Comparison of ENCODE assay signal across 30 cellular contexts in the genomic region with DNA sequence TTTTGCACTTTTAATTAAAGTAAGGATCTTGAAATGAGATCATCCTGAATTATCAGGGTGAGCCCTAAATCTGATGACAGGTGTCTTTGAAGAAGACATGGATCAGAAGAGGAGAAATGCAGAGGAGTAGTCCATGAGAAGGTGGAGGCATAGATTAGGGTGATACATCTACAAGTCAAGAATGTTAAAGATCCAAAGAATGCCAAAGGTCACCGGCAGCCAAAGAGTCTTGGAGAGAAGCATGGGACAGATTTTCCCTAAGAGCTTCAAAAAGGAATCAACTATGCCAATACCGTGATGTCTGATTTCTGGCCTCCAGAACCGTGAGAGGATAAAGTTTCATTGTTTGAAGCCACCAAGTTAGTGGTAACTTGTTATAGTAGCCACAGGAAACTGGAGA. TPM values are rescaled to one million over a fixed set of nuclear protein-coding genes. Genes with fewer than 3 reads are reported as not detected.
"Had no signal": no experiment of that assay in that cellular context is flagged by ENCODE, and none has a peak within 500 bp of the region (broad histone marks: within the 10 kb centered on the region; RNA-seq: fewer than 3 reads in every experiment).

No MANE protein-coding gene starts in this region.

- ATAC-seq: effector memory CD8-positive, alpha-beta T cell; heart right ventricle; left lobe of liver; naive thymus-derived CD4-positive, alpha-beta T cell; psoas muscle; right cardiac atrium; stimulated activated naive B cell treated with anti-CD40 and anti-IgM and Interleukin-4, amounts not matched to agents 10 μg/mL and 1 μg/mL and 100 μg/mL, for 72 hours had no signal

- H3K27me3 ChIP-seq: esophagus squamous epithelium, heart right ventricle, tibial nerve, upper lobe of left lung had no signal

- H3K36me3 ChIP-seq: esophagus squamous epithelium, heart right ventricle, thoracic aorta, tibial nerve, upper lobe of left lung had no signal

- H3K4me3 ChIP-seq: coronary artery, esophagus squamous epithelium, heart right ventricle, lung, psoas muscle, thoracic aorta, tibial nerve, upper lobe of left lung had no signal

- DNase-seq: effector memory CD8-positive, alpha-beta T cell; erythroblast; esophagus squamous epithelium; foreskin melanocyte; glutamatergic neuron; heart right ventricle; hypothalamus; kidney; mesenchymal stem cell; midbrain; naive thymus-derived CD4-positive, alpha-beta T cell; nucleus accumbens; posterior cingulate gyrus; psoas muscle; right cardiac atrium; small intestine; stimulated activated CD4-positive, alpha-beta T cell treated with anti-CD3 and anti-CD28 coated beads, Interleukin-15, amount 100 ng/mL, for 24 hours; stimulated activated CD4-positive, alpha-beta T cell treated with anti-CD3 and anti-CD28 coated beads, Interleukin-2, amount 100 ng/mL, for 48 hours; stimulated activated naive B cell treated with anti-CD40 and anti-IgM and Interleukin-4, amounts not matched to agents 10 μg/mL and 1 μg/mL and 100 μg/mL, for 72 hours; upper lobe of left lung had no signal

- H3K4me1 ChIP-seq: esophagus squamous epithelium, heart right ventricle, psoas muscle, tibial nerve, upper lobe of left lung had no signal

- H3K4me1 Mint-ChIP-seq: stimulated activated naive B cell treated with anti-CD40 and anti-IgM and Interleukin-4, amounts not matched to agents 10 μg/mL and 1 μg/mL and 100 μg/mL, for 72 hours had no signal

- H3K9me3 Mint-ChIP-seq: stimulated activated naive B cell treated with anti-CD40 and anti-IgM and Interleukin-4, amounts not matched to agents 10 μg/mL and 1 μg/mL and 100 μg/mL, for 72 hours had no signal

- H3K27ac ChIP-seq: coronary artery, esophagus squamous epithelium, heart right ventricle, psoas muscle, thoracic aorta, tibial nerve, upper lobe of left lung had no signal

- H3K27me3 Mint-ChIP-seq: effector memory CD8-positive, alpha-beta T cell; naive thymus-derived CD4-positive, alpha-beta T cell; stimulated activated naive B cell treated with anti-CD40 and anti-IgM and Interleukin-4, amounts not matched to agents 10 μg/mL and 1 μg/mL and 100 μg/mL, for 72 hours; stimulated activated naive CD8-positive, alpha-beta T cell treated with anti-CD3 and anti-CD28 coated beads, Interleukin-15, Interleukin-2, amounts not matched to agents 100 ng/mL and 50 ng/mL, for 24 hours had no signal

- H3K4me3 Mint-ChIP-seq: effector memory CD8-positive, alpha-beta T cell; naive thymus-derived CD4-positive, alpha-beta T cell; nephron; stimulated activated naive B cell treated with anti-CD40 and anti-IgM and Interleukin-4, amounts not matched to agents 10 μg/mL and 1 μg/mL and 100 μg/mL, for 72 hours; stimulated activated naive CD8-positive, alpha-beta T cell treated with anti-CD3 and anti-CD28 coated beads, Interleukin-15, Interleukin-2, amounts not matched to agents 100 ng/mL and 50 ng/mL, for 24 hours had no signal

- H3K27ac Mint-ChIP-seq: naive thymus-derived CD4-positive, alpha-beta T cell; nephron; stimulated activated naive B cell treated with anti-CD40 and anti-IgM and Interleukin-4, amounts not matched to agents 10 μg/mL and 1 μg/mL and 100 μg/mL, for 72 hours; stimulated activated naive CD8-positive, alpha-beta T cell treated with anti-CD3 and anti-CD28 coated beads, Interleukin-15, Interleukin-2, amounts not matched to agents 100 ng/mL and 50 ng/mL, for 24 hours had no signal

- H3K36me3 Mint-ChIP-seq: stimulated activated naive B cell treated with anti-CD40 and anti-IgM and Interleukin-4, amounts not matched to agents 10 μg/mL and 1 μg/mL and 100 μg/mL, for 72 hours had no signal

- H3K9me3 ChIP-seq: esophagus squamous epithelium, heart right ventricle, psoas muscle, thoracic aorta, tibial nerve, upper lobe of left lung had no signal

RNA-seq across cellular contexts. Expression of a gene that starts 59.0 kb away (rescaled TPM):
- total RNA-seq: dermis microvascular lymphatic vessel endothelial cell, osteocyte, renal cortical epithelial cell had no signal
- polyA plus RNA-seq: right cardiac atrium had no signal
